10 cellular contexts compared by ENCODE assay signal in genomic region chr20:9119776-9120175, GRCh38. TPM values are rescaled to one million over a fixed set of nuclear protein-coding genes. Genes with fewer than 3 reads are reported as not detected.
DNase-seq lines count a peak whose midpoint lies in the region; ATAC-seq, FAIRE-seq and TF ChIP-seq lines count a peak whose summit lies in the region.
"Had no signal": no experiment of that assay in that cellular context is flagged by ENCODE, and none has a peak within 500 bp of the region (broad histone marks: within the 10 kb centered on the region; RNA-seq: fewer than 3 reads in every experiment).

No MANE protein-coding gene starts in this region.

- H3K27ac Mint-ChIP-seq in WTC11, result no peak overlapping the region

- TF ChIP-seq CTCF in WTC11 (IDR thresholded peaks at IDR 0.05), result no peak

- no peaks in the 10 kb centered on the region for H3K36me3 Mint-ChIP-seq in WTC11

- H3K27me3 Mint-ChIP-seq in WTC11 (ENCODE audit: low read depth), result no peaks in the 10 kb centered on the region

- no peak for FAIRE-seq in urothelium cell line (lab: Jason Lieb, UNC)

- H3K4me3 Mint-ChIP-seq in WTC11, result no peak overlapping the region

- CTCF ChIA-PET in WTC11 (lab: Charles Lee), result no interaction called here

- H3K9me3 Mint-ChIP-seq in WTC11, result no peaks in the 10 kb centered on the region

- peaks cover under 1% of the 10 kb centered on the region for H3K4me1 Mint-ChIP-seq in WTC11

- no peak for ATAC-seq in WTC11
- ATAC-seq: Panc1 had no signal

- POLR2A ChIA-PET in WTC11 (lab: Charles Lee), result no interaction called here

- DNase-seq in EL (peak; percentile 65), NCI-H446 treated with DMSO at 0.1 percent for 48 hours (lab: John Stamatoyannopoulos, UW) (peak; percentile 92), cerebellar nuclear complex (lab: John Stamatoyannopoulos, UW) (peak; percentile 76 to 91), mucosa of gallbladder (ENCODE audit: low spot score) (peak; percentile 21), WTC11 (ENCODE audit: low spot score) (no peak), urothelium cell line (ENCODE audit: low spot score) (no peak), NCI-H1930 (lab: John Stamatoyannopoulos, UW) (no peak), NCI-H128 (lab: John Stamatoyannopoulos, UW; ENCODE audit: unreplicated experiment) (no peak)
- DNase-seq: DMS79 had no signal

TF ChIP-seq in WTC11, 78 proteins besides CTCF, POLR2A, EP300 and RAD21:
- TF ChIP-seq NR2C2 (CRISPR knock-in tag; IDR thresholded peaks at IDR 0.05), result no peak
- no peak for TF ChIP-seq E2F1 (CRISPR knock-in tag; IDR thresholded peaks at IDR 0.05)
- no peak for TF ChIP-seq ARID4B (CRISPR knock-in tag; IDR thresholded peaks at IDR 0.05; ENCODE audit: borderline replicate concordance)
- TF ChIP-seq TEAD4 (CRISPR knock-in tag; IDR thresholded peaks at IDR 0.05), result no peak
- TF ChIP-seq MYBL2 (CRISPR knock-in tag; IDR thresholded peaks at IDR 0.05), result no peak
- no peak for TF ChIP-seq ZBTB43 (CRISPR knock-in tag; IDR thresholded peaks at IDR 0.05)
- TF ChIP-seq ZNF423 (CRISPR knock-in tag; IDR thresholded peaks at IDR 0.05), result no peak

RNA-seq across cellular contexts. Expression of gene PLCB4, which starts 50.9 kb away (rescaled TPM):
- total RNA-seq in mucosa of gallbladder, result 27.2 TPM
- total RNA-seq in WTC11 (2021), result 11.9 to 14.3 TPM (median 12.6 TPM) in 3 replicates

Comparison
In these comparisons a context has a peak if more than half of its experiments do, and no peak if none do; other contexts are left out.
1. DNase-seq: peak in EL (single experiment), NCI-H446 treated with DMSO at 0.1 percent for 48 hours (single experiment), cerebellar nuclear complex (2 of 2) and mucosa of gallbladder (single experiment); none in WTC11 (single experiment), urothelium cell line (single experiment), NCI-H1930 (0 of 2) and NCI-H128 (single experiment).